In genomic region chr1:234609528-234610042, GRCh38 we compare ENCODE assay signal across 8 cellular contexts. TPM values are rescaled to one million over a fixed set of nuclear protein-coding genes. Genes with fewer than 3 reads are reported as not detected.
DNase-seq lines count a peak whose midpoint lies in the region; ATAC-seq, FAIRE-seq and TF ChIP-seq lines count a peak whose summit lies in the region.

No MANE protein-coding gene starts in this region.

- TF ChIP-seq EP300 in HepG2 (IDR thresholded peaks at IDR 0.05; ENCODE audit: low read depth in 2 of 2, low read length in 2 of 2): no peak
- no peak for TF ChIP-seq EP300 in HepG2 (CRISPR knock-in tag; IDR thresholded peaks at IDR 0.05; ENCODE audit: borderline replicate concordance)

- in situ Hi-C loops in HepG2 (cut with HindIII; ENCODE audit: extremely low pct_ligation_motif_present, low pct_unique_long_range_greater_than_20kb): loop anchor here (5.0 kb wide), 4 partner anchors 108 to 463 kb away; no protein-coding TSS in a partner anchor

- H3K27ac Mint-ChIP-seq in activated naive CD8-positive, alpha-beta T cell treated with anti-CD3 and anti-CD28 coated beads, Interleukin-2, amount 50 U/mL, for 24 hours: peak overlapping the region; percentile 99

- no peak for TF ChIP-seq CTCF in heart right ventricle (IDR thresholded peaks at IDR 0.05)
- TF ChIP-seq CTCF in HepG2 (CRISPR knock-in tag; IDR thresholded peaks at IDR 0.05): no peak

- DNase-seq in heart right ventricle: peak in 1 of 2 donors; percentile 37
- no peak for DNase-seq in left cardiac atrium
- no peak for DNase-seq in activated naive CD8-positive, alpha-beta T cell treated with anti-CD3 and anti-CD28 coated beads, Interleukin-2, amount 50 U/mL, for 24 hours
- DNase-seq in HepG2 (ENCODE audit: low spot score): no peak
- no peak for DNase-seq in ecto neural progenitor cell (ENCODE audit: low spot score)
- DNase-seq in NCI-H446 (lab: John Stamatoyannopoulos, UW): no peak

- peak overlapping the region; percentile 78 to 96 (median 88) for H3K4me3 ChIP-seq in heart right ventricle
- H3K4me3 ChIP-seq in HepG2 (replicated peaks in 1 of 3; ENCODE audit: insufficient read depth in 1 of 3, low read depth in 2 of 3, low read length in 3 of 3): peak overlapping the region; percentile 87 to 91 (median 89); a peak in 4 of 6 replicates
- H3K4me3 ChIP-seq in urinary bladder (ENCODE audit: low read depth, low read length): peak overlapping the region; percentile 99

- H3K4me1 ChIP-seq in heart right ventricle (peaks cover 12 to 48% (median 41%) of the 10 kb centered on the region in 9 donors), HepG2 (ENCODE audit: insufficient read depth, low read length) (peaks cover 37% of the 10 kb centered on the region), urinary bladder (ENCODE audit: insufficient read depth) (no peaks in the 10 kb centered on the region)

- peaks cover 60% of the 10 kb centered on the region for H3K4me1 Mint-ChIP-seq in activated naive CD8-positive, alpha-beta T cell treated with anti-CD3 and anti-CD28 coated beads, Interleukin-2, amount 50 U/mL, for 24 hours

- peak overlapping the region; percentile 92 for H3K4me3 Mint-ChIP-seq in activated naive CD8-positive, alpha-beta T cell treated with anti-CD3 and anti-CD28 coated beads, Interleukin-2, amount 50 U/mL, for 24 hours

- no peaks in the 10 kb centered on the region for H3K9me3 Mint-ChIP-seq in activated naive CD8-positive, alpha-beta T cell treated with anti-CD3 and anti-CD28 coated beads, Interleukin-2, amount 50 U/mL, for 24 hours

- H2AFZ ChIP-seq in HepG2 (ENCODE audit: low read length): no peak overlapping the region

- 0 to 1% methylated on average over 31 to 77 of the region's 95 CpGs for WGBS in heart right ventricle, 2 donors
- 0% methylated on average over 1 of the region's 95 CpGs for WGBS in HepG2 (ENCODE audit: low lambda C conversion rate)
- WGBS in urinary bladder: under 1% methylated on average over 77 of the region's 95 CpGs

- BruUV-seq in HepG2 (replicated peaks; lab: Mats Ljungman, UMichigan): no TSS peak

- ATAC-seq in heart right ventricle (no peak), left cardiac atrium (no peak), HepG2 (no peak), HG02852 (IDR thresholded peaks at IDR 0.05; ENCODE audit: unreplicated experiment) (no peak)
- no peak for ATAC-seq in activated naive CD8-positive, alpha-beta T cell treated with anti-CD3 and anti-CD28 coated beads, Interleukin-2, amount 50 U/mL, for 24 hours

- H3K36me3 Mint-ChIP-seq in activated naive CD8-positive, alpha-beta T cell treated with anti-CD3 and anti-CD28 coated beads, Interleukin-2, amount 50 U/mL, for 24 hours (ENCODE audit: low read depth): peaks cover 40% of the 10 kb centered on the region

- peaks cover 9% of the 10 kb centered on the region; the same call in 1 of the 2 replicates for H4K20me1 ChIP-seq in HepG2 (ENCODE audit: insufficient read depth, low read length)

- H3K36me3 ChIP-seq in heart right ventricle (peaks cover 0 to 42% (median 23%) of the 10 kb centered on the region in 9 donors), HepG2 (replicated peaks in 1 of 2; ENCODE audit: control insufficient read depth in 1 of 2, insufficient read depth in 2 of 2, low read length in 2 of 2) (peaks cover 5 to 13% of the 10 kb centered on the region in 2 experiments), urinary bladder (ENCODE audit: insufficient read depth) (no peaks in the 10 kb centered on the region)

- intact Hi-C loops in heart right ventricle (cut with DNase I) (loop anchor here (1.0 to 10.0 kb wide), 24 partner anchors 72 to 474 kb away; no protein-coding TSS in a partner anchor), left cardiac atrium (cut with DNase I) (loop anchor here (2.0 to 10.0 kb wide), 11 partner anchors 72 to 468 kb away; no protein-coding TSS in a partner anchor), HepG2 (cut with micrococcal nuclease; ENCODE audit: unreplicated experiment) (loop anchor here (5.0 to 10.0 kb wide), 2 partner anchors 73 to 205 kb away; no protein-coding TSS in a partner anchor)

- peak overlapping the region; percentile 85; the same call in 1 of the 2 replicates for H3K4me2 ChIP-seq in HepG2 (ENCODE audit: low read depth, low read length)

- peak overlapping the region; percentile 98 for H3K9ac ChIP-seq in HepG2 (ENCODE audit: insufficient read depth, low read depth, low read length)

- POLR2A ChIA-PET in HepG2 (lab: Yijun Ruan, JAX): interaction anchor here (0.6 to 9.7 kb wide), 24 partner anchors 10 to 474 kb away, joined by 3 to 1137 read pairs (median 30); no protein-coding TSS in a partner anchor

- no peak for FAIRE-seq in HepG2 (lab: Jason Lieb, UNC)

- peaks cover 44% of the 10 kb centered on the region for H3K79me2 ChIP-seq in HepG2 (ENCODE audit: insufficient read depth, low read length)

- no peak; a peak in 1 of 4 replicates for TF ChIP-seq POLR2A in HepG2 (IDR thresholded peaks at IDR 0.05; ENCODE audit: insufficient read depth in 1 of 2, low read depth in 2 of 2, low read length in 2 of 2)

- H3K27ac ChIP-seq in heart right ventricle (peak overlapping the region; percentile 98 to 100 (median 100)), HepG2 (ENCODE audit: extremely low read length, insufficient read depth, low read length) (peak overlapping the region; percentile 100), urinary bladder (ENCODE audit: low read depth) (peak overlapping the region; percentile 98)

- H3K27me3 ChIP-seq in heart right ventricle (no peaks in the 10 kb centered on the region), HepG2 (ENCODE audit: control insufficient read depth in 1 of 2, insufficient read depth in 2 of 2, low read length in 2 of 2) (no peaks in the 10 kb centered on the region; a peak in 2 of 5 replicates)

- peaks cover 6% of the 10 kb centered on the region for H3K27me3 Mint-ChIP-seq in activated naive CD8-positive, alpha-beta T cell treated with anti-CD3 and anti-CD28 coated beads, Interleukin-2, amount 50 U/mL, for 24 hours

- CTCF ChIA-PET in HepG2 (lab: Yijun Ruan, JAX; ENCODE audit: low intra/inter-chr PET ratio, low total read pairs): no interaction called here

- no peak for TF ChIP-seq RAD21 in HepG2 (CRISPR knock-in tag; IDR thresholded peaks at IDR 0.05)

- no peaks in the 10 kb centered on the region for H3K9me3 ChIP-seq in heart right ventricle
- no peaks in the 10 kb centered on the region for H3K9me3 ChIP-seq in HepG2 (ENCODE audit: low read length)

TF ChIP-seq in HepG2, 621 proteins besides CTCF, POLR2A, EP300 and RAD21:
- TF ChIP-seq MXI1 (IDR thresholded peaks at IDR 0.05; ENCODE audit: borderline replicate concordance, low read depth, low read length) (0 out of 3 replicates have a peak, but pooled peaks have one; percentile 2), ZFP41 (CRISPR knock-in tag; IDR thresholded peaks at IDR 0.05; ENCODE audit: borderline replicate concordance) (no peak), MAF1 (CRISPR knock-in tag; IDR thresholded peaks at IDR 0.05; ENCODE audit: borderline replicate concordance) (no peak), GTF2F1 (IDR thresholded peaks at IDR 0.05; ENCODE audit: low read length) (no peak), ZBTB2 (CRISPR knock-in tag; IDR thresholded peaks at IDR 0.05; ENCODE audit: low read depth) (0 out of 2 replicates have a peak, but pooled peaks have one; percentile 2), ZSCAN9 (CRISPR knock-in tag; IDR thresholded peaks at IDR 0.05; ENCODE audit: borderline replicate concordance) (no peak), KDM3A (CRISPR knock-in tag; IDR thresholded peaks at IDR 0.05; ENCODE audit: low read depth) (no peak), SRSF9 (IDR thresholded peaks at IDR 0.05; ENCODE audit: borderline replicate concordance, insufficient read depth, low read depth, low read length, poor library complexity, severe bottlenecking) (no peak), POLR2AphosphoS2 (IDR thresholded peaks at IDR 0.05; ENCODE audit: low read depth, low read length) (0 out of 2 replicates have a peak, but pooled peaks have one; percentile 5)

RNA-seq across cellular contexts. Expression of gene IRF2BP2, which starts 0.4 kb away (rescaled TPM):
- total RNA-seq in heart right ventricle (100 to 1,000 TPM in 6 of 10 donors, 10 to 100 TPM in 4; 78.2 to 181 (median 104) TPM), left cardiac atrium (100 to 1,000 TPM in 1 of 2 donors, 10 to 100 TPM in 1; 98.0 to 100 TPM), HepG2 (2016; rRNA removed; fragmentation: Illumina TruSeq; extraction: Trizol) (127 and 147 TPM in 2 replicates), urinary bladder (137 TPM)
- polyA plus RNA-seq in heart right ventricle (10 to 100 TPM; 50.6 to 54.0 TPM), HepG2 (2011; rRNA removed) (140 and 180 TPM in 2 replicates), urinary bladder (137 TPM)
- total RNA-seq in HepG2 (2016; cell fraction: cytosol; rRNA removed; fragmentation: Illumina TruSeq; extraction: Trizol; ENCODE audit: low read depth): 25.1 and 26.8 TPM in 2 replicates
- total RNA-seq in HepG2 (2016; cell fraction: insoluble cytoplasmic fraction; rRNA removed; fragmentation: Illumina TruSeq; extraction: Trizol): 104 and 154 TPM in 2 replicates
- 85.2 and 85.5 TPM in 2 replicates for total RNA-seq in HepG2 (2016; cell fraction: membrane; rRNA removed; fragmentation: Illumina TruSeq; extraction: Trizol)
- total RNA-seq in HepG2 (2016; cell fraction: nucleus; rRNA removed; fragmentation: Illumina TruSeq; extraction: Trizol): 132 and 141 TPM in 2 replicates
- 82.1 and 111 TPM in 2 replicates for polyA plus RNA-seq in HepG2 (2011; cell fraction: cytosol; rRNA removed)
- polyA plus RNA-seq in HepG2 (2011; cell fraction: nucleus; rRNA removed): 491 and 557 TPM in 2 replicates
- 136 and 153 TPM in 2 replicates for polyA plus RNA-seq in HepG2 (2012)
- 22.4 and 23.1 TPM in 2 replicates for polyA plus RNA-seq in HepG2 (2016; cell fraction: cytosol; fragmentation: Illumina TruSeq; extraction: Trizol; ENCODE audit: low read depth)
- 127 and 168 TPM in 2 replicates for polyA plus RNA-seq in HepG2 (2016; cell fraction: insoluble cytoplasmic fraction; fragmentation: Illumina TruSeq; extraction: Trizol; ENCODE audit: low read depth)
- 58.5 and 65.6 TPM in 2 replicates for polyA plus RNA-seq in HepG2 (2016; cell fraction: membrane; fragmentation: Illumina TruSeq; extraction: Trizol; ENCODE audit: low read depth)
- polyA plus RNA-seq in HepG2 (2016; cell fraction: nucleus; fragmentation: Illumina TruSeq; extraction: Trizol; ENCODE audit: insufficient read depth, low read depth): 293 and 322 TPM in 2 replicates
- 43.4 and 196 TPM in 2 replicates for polyA minus RNA-seq in HepG2 (2011; rRNA and poly(A)+ RNA removed; ENCODE audit: low replicate concordance)
- polyA minus RNA-seq in HepG2 (2011; cell fraction: cytosol; rRNA and poly(A)+ RNA removed): 155 and 170 TPM in 2 replicates
- 115 and 118 TPM in 2 replicates for polyA minus RNA-seq in HepG2 (2011; cell fraction: nucleus; rRNA and poly(A)+ RNA removed)
